ENCODE assay signal across 1 cellular context in the genomic region with DNA sequence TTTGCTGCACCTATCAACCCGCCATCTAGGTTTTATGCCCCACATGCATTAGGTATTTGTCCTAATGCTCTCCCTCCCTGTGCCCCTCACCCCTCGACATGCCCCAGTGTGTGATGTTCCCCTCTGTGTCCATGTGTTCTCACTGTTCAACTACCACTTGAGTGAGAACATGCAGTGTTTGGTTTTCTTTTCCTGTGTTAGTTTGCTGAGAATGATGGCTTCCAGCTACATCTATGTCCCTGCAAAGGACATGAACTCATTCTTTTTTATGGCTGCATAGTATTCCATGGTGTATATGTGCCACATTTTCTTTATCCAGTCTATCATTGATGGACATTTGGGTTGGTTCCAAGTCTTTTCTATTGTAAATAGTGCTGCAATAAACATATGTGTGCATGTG.
TF ChIP-seq lines count a peak whose summit lies in the region.

No MANE protein-coding gene starts in this region.

TF ChIP-seq in HepG2, 621 proteins besides CTCF, POLR2A, EP300 and RAD21:
- TF ChIP-seq RBM22 (optimal IDR thresholded peaks at IDR 0.05; ENCODE audit: low read length) (peak; percentile 15), ZFX (CRISPR knock-in tag; IDR thresholded peaks at IDR 0.05; ENCODE audit: low read depth) (0 out of 2 replicates have a peak, but pooled peaks have one; percentile 17), PAF1 (CRISPR knock-in tag; IDR thresholded peaks at IDR 0.05) (peak; percentile 57; the same call in 1 of the 2 replicates), SSRP1 (CRISPR knock-in tag; IDR thresholded peaks at IDR 0.05) (peak; percentile 31; the same call in 1 of the 2 replicates), ZNF7 (CRISPR knock-in tag; IDR thresholded peaks at IDR 0.05) (peak; percentile 54; the same call in 1 of the 2 replicates), POLR2G (IDR thresholded peaks at IDR 0.05; ENCODE audit: low read depth, low read length) (peak; percentile 12; the same call in 1 of the 2 replicates)
